In genomic region chr16:20942271-20942670, GRCh38 we compare ENCODE assay signal across 26 cellular contexts.
"Had no signal": no experiment of that assay in that cellular context is flagged by ENCODE, and none has a peak within 500 bp of the region (broad histone marks: within the 10 kb centered on the region; RNA-seq: fewer than 3 reads in every experiment).

No MANE protein-coding gene starts in this region.

- H3K36me3 Mint-ChIP-seq: immature natural killer cell; naive thymus-derived CD8-positive, alpha-beta T cell had no signal

- H3K9me3 ChIP-seq: colonic mucosa, lower lobe of right lung, ovary, psoas muscle, spleen, suprapubic skin, transverse colon, vagina had no signal

- H3K27ac Mint-ChIP-seq: immature natural killer cell; naive thymus-derived CD8-positive, alpha-beta T cell; nephron progenitor cell; stimulated activated naive CD8-positive, alpha-beta T cell treated with anti-CD3 and anti-CD28 coated beads, Interleukin-15, amount 100 ng/mL, for 72 hours had no signal

- H3K27ac ChIP-seq: colonic mucosa, lower lobe of right lung, ovary, psoas muscle, skin epidermis, spleen, suprapubic skin, transverse colon, vagina had no signal

- H3K27me3 Mint-ChIP-seq: stimulated activated naive CD8-positive, alpha-beta T cell treated with anti-CD3 and anti-CD28 coated beads, Interleukin-15, amount 100 ng/mL, for 72 hours had no signal

- H3K4me3 Mint-ChIP-seq: immature natural killer cell; naive thymus-derived CD8-positive, alpha-beta T cell; nephron progenitor cell had no signal

- ATAC-seq: left ventricle myocardium superior; lower lobe of right lung; naive thymus-derived CD8-positive, alpha-beta T cell; psoas muscle; right cardiac atrium; stimulated activated naive CD8-positive, alpha-beta T cell treated with anti-CD3 and anti-CD28 coated beads, Interleukin-15, amount 100 ng/mL, for 72 hours had no signal

- DNase-seq: colonic mucosa; dermis blood vessel endothelial cell; effector memory CD4-positive, alpha-beta T cell; hypothalamus; immature natural killer cell; islet precursor cell; left ventricle myocardium superior; lower lobe of right lung; naive thymus-derived CD8-positive, alpha-beta T cell; nephron progenitor cell; occipital lobe; ovary; posterior cingulate gyrus; psoas muscle; right cardiac atrium; spleen; stimulated activated CD4-positive, alpha-beta T cell treated with anti-CD3 and anti-CD28 coated beads, Interleukin-15, amount 100 ng/mL, for 24 hours; stimulated activated CD4-positive, alpha-beta T cell treated with anti-CD3 and anti-CD28 coated beads, Interleukin-2, amount 100 ng/mL, for 48 hours; stimulated activated CD8-positive, alpha-beta memory T cell treated with anti-CD3 and anti-CD28 coated beads, Interleukin-4, amount 100 ng/mL, for 48 hours; stimulated activated naive CD4-positive, alpha-beta T cell; stimulated activated naive CD8-positive, alpha-beta T cell treated with anti-CD3 and anti-CD28 coated beads, Interleukin-15, amount 100 ng/mL, for 72 hours; transverse colon had no signal

- FAIRE-seq: frontal cortex had no signal

- H3K9me3 Mint-ChIP-seq: immature natural killer cell; naive thymus-derived CD8-positive, alpha-beta T cell; nephron progenitor cell; stimulated activated naive CD8-positive, alpha-beta T cell treated with anti-CD3 and anti-CD28 coated beads, Interleukin-15, amount 100 ng/mL, for 72 hours had no signal

- H3K36me3 ChIP-seq: colonic mucosa, lower lobe of right lung, ovary, spleen, suprapubic skin, transverse colon, vagina had no signal

- H3K27me3 ChIP-seq: colonic mucosa, ovary, spleen, suprapubic skin, transverse colon, vagina had no signal

- H3K4me1 ChIP-seq: colonic mucosa, lower lobe of right lung, psoas muscle, suprapubic skin, vagina had no signal

- H3K4me3 ChIP-seq: colonic mucosa, lower lobe of right lung, ovary, psoas muscle, skin epidermis, spleen, suprapubic skin, transverse colon, vagina had no signal
